In the genomic region with DNA sequence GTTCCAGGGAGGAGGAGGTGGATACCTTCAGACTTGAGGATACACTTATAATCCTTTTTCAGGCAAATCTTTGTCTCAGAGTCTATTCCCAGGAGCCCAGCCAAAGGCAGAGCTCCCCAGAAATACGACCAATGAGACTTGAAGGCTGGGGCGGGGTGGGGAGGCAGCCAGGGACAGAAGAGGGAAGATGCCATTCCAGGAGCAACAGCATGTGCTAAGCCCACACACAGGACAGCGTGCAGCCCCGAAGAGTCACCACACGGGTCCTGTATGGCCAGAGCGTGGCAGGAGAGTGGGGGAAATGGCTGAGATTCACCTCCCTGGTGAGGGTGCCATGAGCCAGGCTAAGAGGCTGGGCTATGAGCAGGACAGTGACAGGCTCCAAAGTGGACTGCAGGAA, we compare ENCODE assay signal across 20 cellular contexts.
"Had no signal": no experiment of that assay in that cellular context is flagged by ENCODE, and none has a peak within 500 bp of the region (broad histone marks: within the 10 kb centered on the region; RNA-seq: fewer than 3 reads in every experiment).

No MANE protein-coding gene starts in this region.

- ATAC-seq: K562 had no signal

- DNase-seq: Kasumi-1, MV-4-11, NCI-H1048, NCI-H1105 treated with DMSO at 0.1 percent for 48 hours, NCI-H1417 treated with DMSO at 0.1 percent for 48 hours, NCI-H146, NCI-H1694 treated with DMSO at 0.1 percent for 48 hours, NCI-H1930, NCI-H2081, NCI-H2107, NCI-H2227 treated with DMSO at 0.1 percent for 48 hours, NCI-H524, NCI-H526 treated with DMSO at 0.1 percent for 48 hours, NCI-H748 treated with DMSO at 0.1 percent for 48 hours, Right ventricle myocardium superior, RPMI8226, SIG-M5 had no signal

- H3K27ac Mint-ChIP-seq: IgD-negative memory B cell had no signal

- H3K9me3 ChIP-seq: SJSA1 had no signal
